ENCODE assay signal across 19 cellular contexts in genomic region chr18:26515643-26516495, GRCh38.
"Had no signal": no experiment of that assay in that cellular context is flagged by ENCODE, and none has a peak within 500 bp of the region (broad histone marks: within the 10 kb centered on the region; RNA-seq: fewer than 3 reads in every experiment).

No MANE protein-coding gene starts in this region.

- DNase-seq: activated CD4-positive, alpha-beta T cell treated with anti-CD3 and anti-CD28 coated beads for 1 hour; activated CD4-positive, alpha-beta T cell treated with anti-CD3 and anti-CD28 coated beads, Interleukin-2, amount 10 ng/mL, durations not matched to agents 7 days and 5 days; activated CD8-positive, alpha-beta memory T cell treated with anti-CD3 and anti-CD28 coated beads, Interleukin-2, amount 10 ng/mL, durations not matched to agents 7 days and 5 days; activated CD8-positive, alpha-beta T cell treated with anti-CD3 and anti-CD28 coated beads for 36 hours; activated naive CD8-positive, alpha-beta T cell treated with anti-CD3 and anti-CD28 coated beads, Interleukin-2, amount 50 U/mL, for 24 hours; activated T-cell treated with anti-CD3 and anti-CD28 coated beads, Interleukin-2, amount 50 U/mL, for 48 hours; natural killer cell; stimulated activated CD4-positive, alpha-beta T cell treated with anti-CD3 and anti-CD28 coated beads, Interleukin-12 subunit alpha, Interleukin-12 subunit beta, amount 100 ng/mL, for 4 hours; stimulated activated CD4-positive, alpha-beta T cell treated with anti-CD3 and anti-CD28 coated beads, Interleukin-4, amount 100 ng/mL, for 1 hour; T-helper 17 cell; T1000 had no signal

- H3K4me2 ChIP-seq: hepatocyte had no signal

- H3K27ac ChIP-seq: epithelial cell of prostate, hepatocyte, neutrophil, skin epidermis, thoracic aorta, vagina had no signal

- H3K9me3 ChIP-seq: breast epithelium, neutrophil, thoracic aorta, vagina had no signal

- H3K27me3 ChIP-seq: breast epithelium, hepatocyte, vagina had no signal

- FAIRE-seq: frontal cortex had no signal

- H3K4me1 ChIP-seq: breast epithelium had no signal

- H2AFZ ChIP-seq: hepatocyte had no signal

- H3K4me3 ChIP-seq: breast epithelium, hepatocyte, skin epidermis, thoracic aorta, vagina had no signal

- H3K36me3 ChIP-seq: breast epithelium, neutrophil, thoracic aorta, vagina had no signal
